Comparison of ENCODE assay signal across 1 cellular context in genomic region chr17:63976702-63977101, GRCh38.
TF ChIP-seq lines count a peak whose summit lies in the region.

No MANE protein-coding gene starts in this region.

TF ChIP-seq in K562, 482 proteins besides CTCF, POLR2A, EP300 and RAD21 (continued from another document):
- TF ChIP-seq, protein P1, sequence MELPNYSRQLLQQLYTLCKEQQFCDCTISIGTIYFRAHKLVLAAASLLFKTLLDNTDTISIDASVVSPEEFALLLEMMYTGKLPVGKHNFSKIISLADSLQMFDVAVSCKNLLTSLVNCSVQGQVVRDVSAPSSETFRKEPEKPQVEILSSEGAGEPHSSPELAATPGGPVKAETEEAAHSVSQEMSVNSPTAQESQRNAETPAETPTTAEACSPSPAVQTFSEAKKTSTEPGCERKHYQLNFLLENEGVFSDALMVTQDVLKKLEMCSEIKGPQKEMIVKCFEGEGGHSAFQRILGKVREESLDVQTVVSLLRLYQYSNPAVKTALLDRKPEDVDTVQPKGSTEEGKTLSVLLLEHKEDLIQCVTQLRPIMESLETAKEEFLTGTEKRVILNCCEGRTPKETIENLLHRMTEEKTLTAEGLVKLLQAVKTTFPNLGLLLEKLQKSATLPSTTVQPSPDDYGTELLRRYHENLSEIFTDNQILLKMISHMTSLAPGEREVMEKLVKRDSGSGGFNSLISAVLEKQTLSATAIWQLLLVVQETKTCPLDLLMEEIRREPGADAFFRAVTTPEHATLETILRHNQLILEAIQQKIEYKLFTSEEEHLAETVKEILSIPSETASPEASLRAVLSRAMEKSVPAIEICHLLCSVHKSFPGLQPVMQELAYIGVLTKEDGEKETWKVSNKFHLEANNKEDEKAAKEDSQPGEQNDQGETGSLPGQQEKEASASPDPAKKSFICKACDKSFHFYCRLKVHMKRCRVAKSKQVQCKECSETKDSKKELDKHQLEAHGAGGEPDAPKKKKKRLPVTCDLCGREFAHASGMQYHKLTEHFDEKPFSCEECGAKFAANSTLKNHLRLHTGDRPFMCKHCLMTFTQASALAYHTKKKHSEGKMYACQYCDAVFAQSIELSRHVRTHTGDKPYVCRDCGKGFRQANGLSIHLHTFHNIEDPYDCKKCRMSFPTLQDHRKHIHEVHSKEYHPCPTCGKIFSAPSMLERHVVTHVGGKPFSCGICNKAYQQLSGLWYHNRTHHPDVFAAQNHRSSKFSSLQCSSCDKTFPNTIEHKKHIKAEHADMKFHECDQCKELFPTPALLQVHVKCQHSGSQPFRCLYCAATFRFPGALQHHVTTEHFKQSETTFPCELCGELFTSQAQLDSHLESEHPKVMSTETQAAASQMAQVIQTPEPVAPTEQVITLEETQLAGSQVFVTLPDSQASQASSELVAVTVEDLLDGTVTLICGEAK (IDR thresholded peaks at IDR 0.05), result 0 out of 2 replicates have a peak, but pooled peaks have one; percentile 16
- TF ChIP-seq, protein P1 (CRISPR knock-in tag; IDR thresholded peaks at IDR 0.05), result no peak
- TF ChIP-seq, protein P2, sequence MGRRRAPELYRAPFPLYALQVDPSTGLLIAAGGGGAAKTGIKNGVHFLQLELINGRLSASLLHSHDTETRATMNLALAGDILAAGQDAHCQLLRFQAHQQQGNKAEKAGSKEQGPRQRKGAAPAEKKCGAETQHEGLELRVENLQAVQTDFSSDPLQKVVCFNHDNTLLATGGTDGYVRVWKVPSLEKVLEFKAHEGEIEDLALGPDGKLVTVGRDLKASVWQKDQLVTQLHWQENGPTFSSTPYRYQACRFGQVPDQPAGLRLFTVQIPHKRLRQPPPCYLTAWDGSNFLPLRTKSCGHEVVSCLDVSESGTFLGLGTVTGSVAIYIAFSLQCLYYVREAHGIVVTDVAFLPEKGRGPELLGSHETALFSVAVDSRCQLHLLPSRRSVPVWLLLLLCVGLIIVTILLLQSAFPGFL (CRISPR knock-in tag; IDR thresholded peaks at IDR 0.05), result no peak
- TF ChIP-seq MAX (CRISPR knock-in tag; IDR thresholded peaks at IDR 0.05) (peak; percentile 33; the same call in 1 of the 2 replicates), MAFK (IDR thresholded peaks at IDR 0.05; ENCODE audit: low read length) (peak; percentile 39; the same call in 1 of the 2 replicates), C11orf30 (IDR thresholded peaks at IDR 0.05; ENCODE audit: low read depth) (peak; percentile 74), ZNF140 (CRISPR knock-in tag; IDR thresholded peaks at IDR 0.05) (no peak)
TF ChIP-seq in K562: peak in this region for 19.
